8 cellular contexts compared by ENCODE assay signal in the genomic region with DNA sequence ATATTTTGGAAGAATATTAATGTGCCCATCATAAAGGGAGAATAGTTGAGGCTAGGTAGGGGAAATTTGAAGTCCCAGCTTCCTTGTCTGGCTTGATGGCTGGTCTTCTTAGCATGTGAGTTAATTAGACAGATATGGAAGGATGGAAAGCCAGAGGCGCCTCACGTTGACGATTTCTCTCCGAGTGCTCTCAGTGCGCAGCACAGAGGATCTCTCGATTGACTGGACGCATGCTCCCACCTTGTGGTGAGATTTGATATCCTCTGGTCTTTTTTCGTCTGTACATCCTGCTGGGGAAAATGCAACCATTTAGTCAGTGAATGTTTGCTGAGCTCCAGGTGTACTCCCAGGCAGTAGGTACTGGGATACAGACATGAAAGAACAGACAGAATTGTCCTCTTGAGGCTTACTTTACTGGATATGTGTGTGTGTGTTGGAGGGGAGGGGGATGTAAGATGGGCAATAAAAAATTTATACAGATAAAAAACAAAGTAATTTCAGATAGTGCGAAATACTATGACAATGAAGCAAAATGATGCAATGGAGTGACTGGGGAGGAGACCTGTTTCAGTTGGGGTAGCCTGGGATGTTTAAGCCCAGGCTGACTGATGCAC.
DNase-seq lines count a peak whose midpoint lies in the region; TF ChIP-seq lines count a peak whose summit lies in the region.

No MANE protein-coding gene starts in this region.

- H3K27me3 ChIP-seq in esophagus muscularis mucosa (peaks cover 0 to 3% (median 0%) of the 10 kb centered on the region in 4 donors), thyroid gland (no peaks in the 10 kb centered on the region)

- no peak overlapping the region for H3K4me3 ChIP-seq in esophagus muscularis mucosa
- H3K4me3 ChIP-seq in thyroid gland (replicated peaks in 1 of 3), result no peak overlapping the region

- H3K9me3 ChIP-seq in esophagus muscularis mucosa, result no peaks in the 10 kb centered on the region
- H3K9me3 ChIP-seq in thyroid gland, result no peaks in the 10 kb centered on the region

- WGBS in esophagus muscularis mucosa, result 16% methylated on average over 8 of the region's 9 CpGs
- 12% methylated on average over 9 of the region's 9 CpGs for WGBS in thyroid gland, 2 donors

- peaks cover 2% of the 10 kb centered on the region for H3K27me3 Mint-ChIP-seq in neural crest cell (ENCODE audit: low read depth)

- no peak overlapping the region for H3K4me3 Mint-ChIP-seq in neural crest cell

- TF ChIP-seq CTCF in GM10248 (IDR thresholded peaks at IDR 0.05; ENCODE audit: control extremely low read depth, extremely low read depth, low read depth, missing control alignments), result peak; percentile 53
- TF ChIP-seq CTCF in esophagus muscularis mucosa (IDR thresholded peaks at IDR 0.05), result peak; percentile 64 to 80 (median 70)
- peak; percentile 89 for TF ChIP-seq CTCF in neural crest cell (conservative IDR thresholded peaks at IDR 0.05)
- peak; percentile 29 to 90 (median 76) for TF ChIP-seq CTCF in thyroid gland (IDR thresholded peaks at IDR 0.05)

- H3K36me3 ChIP-seq in esophagus muscularis mucosa (no peaks in the 10 kb centered on the region), thyroid gland (no peaks in the 10 kb centered on the region)

- no peaks in the 10 kb centered on the region for H3K9me3 Mint-ChIP-seq in neural crest cell

- no peak overlapping the region for H3K27ac ChIP-seq in esophagus muscularis mucosa (replicated peaks in 1 of 4)
- H3K27ac ChIP-seq in thyroid gland, result peak overlapping the region in 2 of 3 donors; percentile 47 to 63

- CTCF ChIA-PET in GM10248 (lab: Yijun Ruan, JAX), result interaction anchor here (0.7 to 3.3 kb wide), 22 partner anchors 9 to 291 kb away, joined by 3 to 28 read pairs (median 4); no protein-coding TSS in a partner anchor

- H3K4me1 ChIP-seq in esophagus muscularis mucosa (peaks cover 0 to 6% (median 4%) of the 10 kb centered on the region in 4 donors), thyroid gland (peaks cover 13 to 19% of the 10 kb centered on the region in 2 donors)

- no peaks in the 10 kb centered on the region for H3K36me3 Mint-ChIP-seq in neural crest cell (ENCODE audit: low read depth)

- POLR2A ChIA-PET in GM10248 (lab: Yijun Ruan, JAX), result no interaction called here

- no peak for TF ChIP-seq POLR2A in esophagus muscularis mucosa (IDR thresholded peaks at IDR 0.05; ENCODE audit: low read depth)
- TF ChIP-seq POLR2A in thyroid gland (IDR thresholded peaks at IDR 0.05), result no peak

- TF ChIP-seq EP300 in esophagus muscularis mucosa (IDR thresholded peaks at IDR 0.05), result no peak

- peak overlapping the region; percentile 78 for H3K27ac Mint-ChIP-seq in neural crest cell (ENCODE audit: unreplicated experiment)

- peaks cover 6% of the 10 kb centered on the region for H3K4me1 Mint-ChIP-seq in neural crest cell

- peak; percentile 49 for DNase-seq in GM10248 (ENCODE audit: extremely low spot score)
- peak; percentile 36 for DNase-seq in HS-5 (ENCODE audit: low read depth)
- DNase-seq in activated CD8-positive, alpha-beta memory T cell treated with anti-CD3 and anti-CD28 coated beads for 4 hours (ENCODE audit: low read depth in 2 of 2), result peak; percentile 29 to 31
- no peak for DNase-seq in esophagus muscularis mucosa (ENCODE audit: extremely low spot score)
- peak; percentile 58 for DNase-seq in neural crest cell (ENCODE audit: low read depth, low spot score)
- DNase-seq in thyroid gland, result peak; percentile 80 to 83
- no peak for DNase-seq in NCI-H187 treated with DMSO at 0.1 percent for 48 hours (lab: John Stamatoyannopoulos, UW)
- DNase-seq in DMS53 (lab: John Stamatoyannopoulos, UW), result no peak

- intact Hi-C loops in esophagus muscularis mucosa (cut with DNase I), result loop anchor here (1.0 to 5.0 kb wide), 2 partner anchors 121 to 233 kb away; no protein-coding TSS in a partner anchor
- intact Hi-C loops in thyroid gland (cut with DNase I), result loop anchor here (5.0 to 10.0 kb wide), 3 partner anchors 123 to 236 kb away; no protein-coding TSS in a partner anchor

Comparison
In these comparisons a context has a peak if more than half of its experiments do, and no peak if none do; other contexts are left out.
1. DNase-seq: peak in GM10248 (single experiment), HS-5 (single experiment), activated CD8-positive, alpha-beta memory T cell treated with anti-CD3 and anti-CD28 coated beads for 4 hours (2 of 2), neural crest cell (single experiment) and thyroid gland (2 of 2); none in esophagus muscularis mucosa (single experiment), NCI-H187 treated with DMSO at 0.1 percent for 48 hours (single experiment) and DMS53 (single experiment).
2. H3K27ac ChIP-seq: peak in thyroid gland (2 of 3); none in esophagus muscularis mucosa (0 of 4).
3. Peak in every context shown above with its lines, with median percentiles within 50 percentile points of each other: CTCF ChIP-seq.